10 cellular contexts compared by ENCODE assay signal in the genomic region with DNA sequence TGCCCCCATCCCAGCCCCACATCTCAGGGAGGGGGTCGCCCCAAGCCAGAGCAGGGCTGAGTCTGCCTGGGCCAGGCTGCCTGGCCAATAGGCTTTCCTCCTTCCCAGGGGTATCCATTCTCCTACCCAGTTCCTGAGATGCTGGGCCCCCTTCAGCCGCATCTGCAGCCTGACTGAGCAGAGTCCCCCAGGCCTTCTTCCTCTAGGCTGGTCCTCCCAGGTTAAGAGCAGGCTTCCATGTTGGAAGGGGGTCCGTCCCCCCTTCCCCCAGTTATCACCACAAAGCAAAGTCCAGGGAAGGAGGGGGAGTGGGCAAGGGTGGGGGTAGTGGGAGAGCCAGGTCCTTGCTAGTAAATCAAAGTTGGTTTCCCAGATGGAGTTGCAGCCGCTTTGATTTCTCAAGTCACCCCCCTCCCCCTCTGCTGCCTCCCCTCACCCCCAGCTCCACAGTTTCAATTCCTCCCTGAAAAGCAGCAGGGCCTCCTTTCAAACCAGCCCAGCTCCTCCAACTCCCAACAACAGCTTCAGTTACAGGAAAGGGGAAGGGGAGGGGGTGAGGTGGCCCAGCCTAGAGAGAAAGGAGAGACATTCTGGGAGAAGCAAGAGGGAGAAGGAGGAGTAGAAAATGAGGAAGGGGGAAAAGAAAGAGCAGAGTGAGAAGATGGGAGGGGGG. TPM values are rescaled to one million over a fixed set of nuclear protein-coding genes. Genes with fewer than 3 reads are reported as not detected.
DNase-seq lines count a peak whose midpoint lies in the region; ATAC-seq, FAIRE-seq and TF ChIP-seq lines count a peak whose summit lies in the region.
"Had no signal": no experiment of that assay in that cellular context is flagged by ENCODE, and none has a peak within 500 bp of the region (broad histone marks: within the 10 kb centered on the region; RNA-seq: fewer than 3 reads in every experiment).

No MANE protein-coding gene starts in this region.

- FAIRE-seq in kidney (lab: Jason Lieb, UNC): no peak
- FAIRE-seq: colon had no signal

- H3K9me3 ChIP-seq in PC-9 (ENCODE audit: insufficient read depth, low read depth) (no peaks in the 10 kb centered on the region; the same call in 1 of the 2 replicates), kidney (ENCODE audit: control insufficient read depth in 1 of 2, low read length in 2 of 2) (no peaks in the 10 kb centered on the region)

- H3K9me2 ChIP-seq in PC-9 (ENCODE audit: insufficient read depth): no peaks in the 10 kb centered on the region

- no TSS peak for BruUV-seq in PC-9 (replicated peaks; lab: Mats Ljungman, UMichigan)

- H3K4me3 ChIP-seq in H7 (ENCODE audit: insufficient read depth, low read depth, low read length) (no peak overlapping the region), PC-9 (no peak overlapping the region), kidney (ENCODE audit: low read length in 2 of 2) (no peak overlapping the region)

- no peaks in the 10 kb centered on the region for H4K20me1 ChIP-seq in PC-9 (ENCODE audit: insufficient read depth)

- H3K9ac ChIP-seq in kidney (ENCODE audit: low read length in 2 of 2): no peak overlapping the region

- no peaks in the 10 kb centered on the region for H3K36me3 ChIP-seq in H7 (replicated peaks; ENCODE audit: control insufficient read depth, insufficient read depth, low read length)
- H3K36me3 ChIP-seq in PC-9 (ENCODE audit: low read depth): no peaks in the 10 kb centered on the region
- H3K36me3 ChIP-seq in kidney (ENCODE audit: control insufficient read depth in 1 of 2, insufficient read depth in 2 of 2, low read length in 2 of 2): no peaks in the 10 kb centered on the region

- H3K4me1 ChIP-seq in PC-9 (replicated peaks; ENCODE audit: insufficient read depth) (peaks cover 67% of the 10 kb centered on the region), kidney (ENCODE audit: control insufficient read depth in 1 of 2, insufficient read depth in 1 of 2, low read depth in 1 of 2, low read length in 2 of 2) (no peaks in the 10 kb centered on the region)

- peaks cover 27% of the 10 kb centered on the region; the same call in 1 of the 2 replicates for H3K27me3 ChIP-seq in H7 (ENCODE audit: control insufficient read depth, insufficient read depth, low read length)
- H3K27me3 ChIP-seq in PC-9 (ENCODE audit: insufficient read depth, low read depth): no peaks in the 10 kb centered on the region

- peak overlapping the region; percentile 56 for H3K4me2 ChIP-seq in PC-9

- H3K27ac Mint-ChIP-seq in progenitor cell of endocrine pancreas: peak overlapping the region; percentile 67
- no peak overlapping the region for H3K27ac Mint-ChIP-seq in stimulated activated naive CD8-positive, alpha-beta T cell treated with anti-CD3 and anti-CD28 coated beads, Interleukin-15, amount 100 ng/mL, for 72 hours
- H3K27ac Mint-ChIP-seq: activated T-cell treated with anti-CD3 and anti-CD28 coated beads, Interleukin-2, amount 50 U/mL, for 24 hours had no signal

- no peaks in the 10 kb centered on the region for H3K9me3 Mint-ChIP-seq in progenitor cell of endocrine pancreas (ENCODE audit: low read depth)
- H3K9me3 Mint-ChIP-seq in stimulated activated naive CD8-positive, alpha-beta T cell treated with anti-CD3 and anti-CD28 coated beads, Interleukin-15, amount 100 ng/mL, for 72 hours: no peaks in the 10 kb centered on the region
- H3K9me3 Mint-ChIP-seq: activated T-cell treated with anti-CD3 and anti-CD28 coated beads, Interleukin-2, amount 50 U/mL, for 24 hours had no signal

- peaks cover 42% of the 10 kb centered on the region for H3F3A ChIP-seq in PC-9 (ENCODE audit: insufficient read depth, low read depth)

- H3K79me2 ChIP-seq in PC-9 (ENCODE audit: low read depth): no peaks in the 10 kb centered on the region

- H3K27ac ChIP-seq in PC-9 (peak overlapping the region; percentile 76), kidney (ENCODE audit: low read depth in 2 of 2, low read length in 2 of 2) (no peak overlapping the region)

- peak overlapping the region; percentile 73; the same call in 1 of the 2 replicates for H2AFZ ChIP-seq in PC-9

- H3K36me3 Mint-ChIP-seq in progenitor cell of endocrine pancreas (ENCODE audit: insufficient read depth): no peaks in the 10 kb centered on the region

- DNase-seq in H7: peak; percentile 78
- no peak for DNase-seq in PC-9
- DNase-seq in left cardiac atrium: no peak
- no peak for DNase-seq in progenitor cell of endocrine pancreas (ENCODE audit: low spot score, unreplicated experiment)
- no peak for DNase-seq in HCEC 1CT
- DNase-seq in kidney: no peak
- no peak for DNase-seq in stimulated activated naive CD8-positive, alpha-beta T cell treated with anti-CD3 and anti-CD28 coated beads, Interleukin-15, amount 100 ng/mL, for 72 hours
- DNase-seq: activated T-cell treated with anti-CD3 and anti-CD28 coated beads, Interleukin-2, amount 50 U/mL, for 24 hours had no signal

- intact Hi-C loops in PC-9 (cut with micrococcal nuclease; ENCODE audit: unreplicated experiment) (no loop called here), left cardiac atrium (cut with DNase I) (no loop called here), kidney (cut with DNase I) (no loop called here)

- peaks cover 53% of the 10 kb centered on the region for H3K4me1 Mint-ChIP-seq in progenitor cell of endocrine pancreas (ENCODE audit: low read depth)
- H3K4me1 Mint-ChIP-seq in stimulated activated naive CD8-positive, alpha-beta T cell treated with anti-CD3 and anti-CD28 coated beads, Interleukin-15, amount 100 ng/mL, for 72 hours: peaks cover 8% of the 10 kb centered on the region

- TF ChIP-seq CTCF in PC-9 (conservative IDR thresholded peaks at IDR 0.05) (no peak), progenitor cell of endocrine pancreas (IDR thresholded peaks at IDR 0.05; ENCODE audit: unreplicated experiment) (no peak), kidney (IDR thresholded peaks at IDR 0.05; ENCODE audit: borderline replicate concordance, extremely low read depth, insufficient read depth) (no peak)

- ATAC-seq in left cardiac atrium: peak; percentile 47 to 75
- no peak for ATAC-seq in GM18498 (IDR thresholded peaks at IDR 0.05; ENCODE audit: unreplicated experiment)
- no peak for ATAC-seq in stimulated activated naive CD8-positive, alpha-beta T cell treated with anti-CD3 and anti-CD28 coated beads, Interleukin-15, amount 100 ng/mL, for 72 hours

- no peaks in the 10 kb centered on the region for H3K27me3 Mint-ChIP-seq in progenitor cell of endocrine pancreas
- peaks cover 68% of the 10 kb centered on the region for H3K27me3 Mint-ChIP-seq in stimulated activated naive CD8-positive, alpha-beta T cell treated with anti-CD3 and anti-CD28 coated beads, Interleukin-15, amount 100 ng/mL, for 72 hours

- CTCF ChIA-PET in PC-9 (lab: Charles Lee): interaction anchor here (0.6 to 1.3 kb wide), 2 partner anchors 14 kb away, joined by 3 to 4 read pairs; no protein-coding TSS in a partner anchor

- H3K4me3 Mint-ChIP-seq in progenitor cell of endocrine pancreas (ENCODE audit: low read depth): no peak overlapping the region
- no peak overlapping the region for H3K4me3 Mint-ChIP-seq in stimulated activated naive CD8-positive, alpha-beta T cell treated with anti-CD3 and anti-CD28 coated beads, Interleukin-15, amount 100 ng/mL, for 72 hours
- H3K4me3 Mint-ChIP-seq: activated T-cell treated with anti-CD3 and anti-CD28 coated beads, Interleukin-2, amount 50 U/mL, for 24 hours had no signal

- POLR2A ChIA-PET in PC-9 (lab: Charles Lee; ENCODE audit: unreplicated experiment): interaction anchor here (0.6 to 0.7 kb wide), 2 partner anchors 9 to 12 kb away, joined by 9 to 13 read pairs; no protein-coding TSS in a partner anchor

RNA-seq across cellular contexts. Expression of a gene that starts 9.5 kb away (rescaled TPM):
- 21.1 and 28.3 TPM in 2 replicates for total RNA-seq in H7 (2014; rRNA removed; shearing (Covaris generic))
- total RNA-seq in PC-9 (2021): 50.5 and 61.8 TPM in 2 replicates
- 1 to 10 TPM; 3.0 to 4.3 TPM for total RNA-seq in left cardiac atrium
- 73.6 and 89.7 TPM in 2 replicates for total RNA-seq in progenitor cell of endocrine pancreas
- total RNA-seq in kidney: 4.7 TPM
- 5.5 TPM for polyA plus RNA-seq in kidney (ENCODE audit: insufficient read depth, low read depth, low replicate concordance)

RNA-seq across cellular contexts. Expression of a gene that starts 44.6 kb away (rescaled TPM):
- 16.9 and 23.2 TPM in 2 replicates for total RNA-seq in H7 (2014; rRNA removed; shearing (Covaris generic))
- total RNA-seq in PC-9 (2021) (31.0 and 39.4 TPM in 2 replicates), left cardiac atrium (10 to 100 TPM; 20.8 to 28.9 TPM), progenitor cell of endocrine pancreas (70.9 and 76.5 TPM in 2 replicates), kidney (47.0 TPM)
- 3.5 TPM for polyA plus RNA-seq in kidney (ENCODE audit: insufficient read depth, low read depth, low replicate concordance)

Comparison
In these comparisons a context has a peak if more than half of its experiments do, and no peak if none do; other contexts are left out.
1. ATAC-seq: peak in left cardiac atrium (2 of 2); none in GM18498 (single experiment) and stimulated activated naive CD8-positive, alpha-beta T cell treated with anti-CD3 and anti-CD28 coated beads, Interleukin-15, amount 100 ng/mL, for 72 hours (single experiment).